Comparison of ENCODE assay signal across 11 cellular contexts in the genomic region with DNA sequence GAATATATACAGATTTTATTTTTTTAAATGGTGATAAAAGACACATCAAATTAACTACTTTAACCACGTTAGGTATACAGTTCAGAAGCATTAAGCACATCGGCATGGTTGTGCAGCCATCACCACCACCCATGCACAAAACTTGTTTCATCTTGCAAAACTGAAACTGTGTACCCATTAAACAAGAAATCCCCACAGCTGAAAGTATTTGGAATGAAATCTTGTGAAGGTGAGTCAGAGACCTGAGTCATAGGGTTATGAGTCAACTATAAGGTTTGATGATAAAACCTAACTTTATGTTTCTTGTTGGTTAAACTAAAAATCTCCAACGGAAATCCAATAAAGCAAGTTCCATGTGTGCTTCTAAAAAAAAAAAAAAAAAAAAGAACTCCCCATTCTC.
A peak's percentile ranks its signal among the peaks of the same experiment; 100 is the strongest.
DNase-seq lines count a peak whose midpoint lies in the region; ATAC-seq and TF ChIP-seq lines count a peak whose summit lies in the region.
"Had no signal": no experiment of that assay in that cellular context is flagged by ENCODE, and none has a peak within 500 bp of the region (broad histone marks: within the 10 kb centered on the region; RNA-seq: fewer than 3 reads in every experiment).

No MANE protein-coding gene starts in this region.

- H3K9me3 ChIP-seq in breast epithelium (peaks cover 0 to 18% of the 10 kb centered on the region in 2 donors), endodermal cell (ENCODE audit: control insufficient read depth, low read length) (peaks cover 70% of the 10 kb centered on the region), OCI-LY7 (ENCODE audit: low read length) (no peaks in the 10 kb centered on the region)
- H3K9me3 ChIP-seq: SJCRH30 had no signal

- POLR2A ChIA-PET in MCF 10A (lab: Yijun Ruan, JAX): no interaction called here
- POLR2A ChIA-PET in OCI-LY7 (lab: Charles Lee): no interaction called here

- no peak overlapping the region for H3K27ac ChIP-seq in breast epithelium
- H3K27ac ChIP-seq in endodermal cell (ENCODE audit: low read depth, low read length): no peak overlapping the region
- no peak overlapping the region for H3K27ac ChIP-seq in OCI-LY7 (ENCODE audit: low read depth, low read length, poor library complexity, severe bottlenecking)
- H3K27ac ChIP-seq: C4-2B, SJCRH30 had no signal

- H3K4me1 Mint-ChIP-seq in MCF 10A (ENCODE audit: insufficient read depth, unreplicated experiment) (peaks cover 25% of the 10 kb centered on the region), endodermal cell (peaks cover 26% of the 10 kb centered on the region)

- H3K9me2 ChIP-seq in OCI-LY7 (ENCODE audit: insufficient read depth, low read length): no peaks in the 10 kb centered on the region

- CTCF ChIA-PET in MCF 10A (lab: Yijun Ruan, JAX): interaction anchor here (0.6 kb wide), 1 partner anchor 1268 kb away, joined by 4 read pairs; no protein-coding TSS in a partner anchor
- CTCF ChIA-PET in OCI-LY7 (lab: Charles Lee; ENCODE audit: unreplicated experiment): no interaction called here

- no peak overlapping the region for H3K9ac ChIP-seq in endodermal cell (ENCODE audit: extremely low read depth, low read length, poor library complexity, severe bottlenecking)

- no peak overlapping the region for H3K4me3 ChIP-seq in breast epithelium
- peak overlapping the region; percentile 26 for H3K4me3 ChIP-seq in endodermal cell (ENCODE audit: low read length)
- no peak overlapping the region for H3K4me3 ChIP-seq in OCI-LY7 (ENCODE audit: low read depth, low read length, poor library complexity, severe bottlenecking)
- H3K4me3 ChIP-seq: SJCRH30 had no signal

- H3K79me2 ChIP-seq in OCI-LY7 (ENCODE audit: insufficient read depth, low read depth, low read length): no peaks in the 10 kb centered on the region

- H3K27ac Mint-ChIP-seq in MCF 10A (ENCODE audit: low read depth, unreplicated experiment) (peak overlapping the region; percentile 56), endodermal cell (no peak overlapping the region)

- no peak for TF ChIP-seq CTCF in MCF 10A (IDR thresholded peaks at IDR 0.05; ENCODE audit: unreplicated experiment)
- no peak for TF ChIP-seq CTCF in breast epithelium (IDR thresholded peaks at IDR 0.05)
- no peak for TF ChIP-seq CTCF in endodermal cell (conservative IDR thresholded peaks at IDR 0.05)
- TF ChIP-seq CTCF in OCI-LY7 (conservative IDR thresholded peaks at IDR 0.05; ENCODE audit: low read length): no peak

- intact Hi-C loops in MCF 10A (cut with micrococcal nuclease): no loop called here
- intact Hi-C loops in breast epithelium (cut with DNase I; ENCODE audit: low total_unique reads): no loop called here
- intact Hi-C loops in OCI-LY7 (cut with micrococcal nuclease; ENCODE audit: unreplicated experiment): no loop called here
- intact Hi-C loops in Right ventricle myocardium inferior (cut with DNase I): no loop called here

- H3K4me1 ChIP-seq in breast epithelium (no peaks in the 10 kb centered on the region), endodermal cell (ENCODE audit: control insufficient read depth, insufficient read depth, low read length) (peaks cover 6% of the 10 kb centered on the region), OCI-LY7 (ENCODE audit: insufficient read depth, low read length, poor library complexity, severe bottlenecking) (no peaks in the 10 kb centered on the region)
- H3K4me1 ChIP-seq: SJCRH30 had no signal

- H3K27me3 ChIP-seq in breast epithelium: peaks cover 0 to 12% of the 10 kb centered on the region in 2 donors
- H3K27me3 ChIP-seq in endodermal cell (ENCODE audit: control insufficient read depth, insufficient read depth, low read length, poor library complexity, severe bottlenecking): no peaks in the 10 kb centered on the region
- H3K27me3 ChIP-seq: SJCRH30 had no signal

- H3K4me3 Mint-ChIP-seq in MCF 10A (ENCODE audit: unreplicated experiment) (peak overlapping the region; percentile 28), endodermal cell (no peak overlapping the region)

- no peak overlapping the region for H2AFZ ChIP-seq in OCI-LY7 (ENCODE audit: low read length)

- 92 to 96% methylated on average over 2 to 3 of the region's 3 CpGs for WGBS in endodermal cell (ENCODE audit: insufficient coverage in 1 of 2, insufficient read length in 1 of 2), 2 experiments

- H3K36me3 Mint-ChIP-seq in MCF 10A (ENCODE audit: insufficient read depth, unreplicated experiment) (no peaks in the 10 kb centered on the region), endodermal cell (ENCODE audit: low read depth) (peaks cover 8% of the 10 kb centered on the region)

- DNase-seq in MCF 10A (ENCODE audit: unreplicated experiment) (peak; percentile 90), breast epithelium (ENCODE audit: low spot score in 2 of 2) (no peak), HS-5 (ENCODE audit: low read depth) (peak; percentile 82), endodermal cell (no peak), stromal cell of bone marrow (ENCODE audit: low read depth) (peak; percentile 59), OCI-LY7 (ENCODE audit: low spot score) (no peak), NCI-H774 (lab: John Stamatoyannopoulos, UW) (no peak), Right ventricle myocardium inferior (ENCODE audit: missing footprints) (no peak)
- DNase-seq: NCI-H146, SJCRH30 had no signal

- H3K4me2 ChIP-seq in OCI-LY7 (ENCODE audit: low read length): no peak overlapping the region

- no peak for TF ChIP-seq POLR2A in breast epithelium (IDR thresholded peaks at IDR 0.05)

- no TSS peak for BruUV-seq in MCF 10A (replicated peaks; lab: Mats Ljungman, UMichigan)
- no TSS peak for BruUV-seq in OCI-LY7 (replicated peaks; lab: Mats Ljungman, UMichigan)

- H3K27me3 Mint-ChIP-seq in MCF 10A (ENCODE audit: insufficient read depth, unreplicated experiment): no peaks in the 10 kb centered on the region
- H3K27me3 Mint-ChIP-seq in endodermal cell (ENCODE audit: insufficient read depth): no peaks in the 10 kb centered on the region

- no peaks in the 10 kb centered on the region for H4K20me1 ChIP-seq in OCI-LY7 (ENCODE audit: insufficient read depth, low read length)

- H3K9me3 Mint-ChIP-seq in MCF 10A (ENCODE audit: unreplicated experiment) (no peaks in the 10 kb centered on the region), endodermal cell (peaks cover 52% of the 10 kb centered on the region)

- no peak for ATAC-seq in Right ventricle myocardium inferior

- no peaks in the 10 kb centered on the region for H3K36me3 ChIP-seq in breast epithelium
- H3K36me3 ChIP-seq in endodermal cell (ENCODE audit: control insufficient read depth, insufficient read depth, low read length): no peaks in the 10 kb centered on the region
- H3K36me3 ChIP-seq in OCI-LY7 (ENCODE audit: insufficient read depth, low read length): no peaks in the 10 kb centered on the region
- H3K36me3 ChIP-seq: SJCRH30 had no signal

Comparison
In these comparisons a context has a peak if more than half of its experiments do, and no peak if none do; other contexts are left out.
1. DNase-seq: peak in MCF 10A (single experiment), HS-5 (single experiment) and stromal cell of bone marrow (single experiment); none in breast epithelium (0 of 2), endodermal cell (single experiment), OCI-LY7 (single experiment), NCI-H774 (single experiment) and Right ventricle myocardium inferior (single experiment).